In genomic region chr9:132319421-132320110, GRCh38 we compare ENCODE assay signal across 1 cellular context.
TF ChIP-seq lines count a peak whose summit lies in the region.

No MANE protein-coding gene starts in this region.

TF ChIP-seq in endothelial cell of umbilical vein, 7 proteins besides CTCF, POLR2A, EP300 and RAD21 (continued from another document):
- peak; percentile 61 for TF ChIP-seq POLR2AphosphoS5 (IDR thresholded peaks at IDR 0.05; ENCODE audit: insufficient read depth, low read depth, low read length)
TF ChIP-seq in endothelial cell of umbilical vein: peak in this region for 2.
